Comparison of ENCODE assay signal across 1 cellular context in the genomic region with DNA sequence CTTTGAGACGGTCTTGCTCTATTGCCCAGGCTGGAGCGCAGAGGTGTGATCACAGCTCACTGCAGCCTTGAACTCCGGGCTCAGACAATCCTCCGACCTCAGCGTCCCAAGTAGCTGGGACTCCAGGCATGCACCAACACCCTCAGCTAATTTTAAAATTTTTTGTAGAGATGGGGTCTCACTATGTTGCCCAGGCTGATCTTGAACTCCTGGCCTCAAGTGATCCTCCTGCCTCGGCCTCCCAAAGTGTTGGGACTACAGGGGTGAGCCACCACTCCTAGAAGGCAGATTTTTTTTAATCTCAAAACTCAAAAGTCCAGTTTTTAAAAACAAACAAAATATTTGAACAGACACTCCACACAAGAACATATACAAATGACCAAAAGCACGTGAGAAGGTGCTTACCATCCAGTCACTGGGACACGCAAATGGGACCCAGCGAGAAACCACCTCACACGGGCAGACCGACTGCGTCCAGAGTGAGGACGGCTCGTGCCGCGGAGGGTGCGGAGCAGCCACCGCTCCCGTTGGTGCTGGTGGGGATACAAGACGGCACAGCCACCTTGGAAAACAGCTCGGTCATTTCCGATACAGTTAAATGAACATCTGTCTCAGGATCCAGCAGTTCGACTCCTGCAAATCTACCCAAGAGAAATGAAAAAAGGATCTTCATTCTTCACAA.
TF ChIP-seq lines count a peak whose summit lies in the region.

No MANE protein-coding gene starts in this region.

TF ChIP-seq in K562, 482 proteins besides CTCF, POLR2A, EP300 and RAD21:
- peak; percentile 71 for TF ChIP-seq ZNF121 (CRISPR knock-in tag; conservative IDR thresholded peaks at IDR 0.05)
- TF ChIP-seq ZNF41 (CRISPR knock-in tag; conservative IDR thresholded peaks at IDR 0.05) = no peak
